In genomic region chr2:18474690-18475089, GRCh38 we compare ENCODE assay signal across 21 cellular contexts.
"Had no signal": no experiment of that assay in that cellular context is flagged by ENCODE, and none has a peak within 500 bp of the region (broad histone marks: within the 10 kb centered on the region; RNA-seq: fewer than 3 reads in every experiment).

No MANE protein-coding gene starts in this region.

- H3K9me3 ChIP-seq: pancreas, thoracic aorta, upper lobe of left lung had no signal

- H3K4me3 ChIP-seq: pancreas, thoracic aorta, upper lobe of left lung had no signal

- H3K27ac ChIP-seq: pancreas, thoracic aorta, upper lobe of left lung, VCaP had no signal

- H3K4me3 Mint-ChIP-seq: activated CD4-positive, alpha-beta T cell treated with anti-CD3 and anti-CD28 coated beads, Interleukin-2, amount 10 ng/mL, durations not matched to agents 24 days and 14 days; activated CD8-positive, alpha-beta memory T cell treated with anti-CD3 and anti-CD28 coated beads, Interleukin-2, amount 10 ng/mL, durations not matched to agents 7 days and 5 days; activated CD8-positive, alpha-beta T cell treated with anti-CD3 and anti-CD28 coated beads for 36 hours; activated naive CD8-positive, alpha-beta T cell treated with anti-CD3 and anti-CD28 coated beads, Interleukin-2, amount 50 U/mL, for 24 hours; activated T-helper 1 cell treated with anti-CD3 and anti-CD28 coated beads, Interleukin-12 subunit alpha, Interleukin-12 subunit beta, Interleukin-2, Interleukin-4 antibody, amounts not matched to agents 30 ng/mL and 10 ng/mL and 1 ng/mL, durations not matched to agents 14 hours and 24 hours and 36 hours; central memory CD8-positive, alpha-beta T cell; immature natural killer cell; natural killer cell treated with Interleukin-12 subunit alpha and Interleukin-12 subunit beta and Interleukin-15 and Interleukin-18, amount 100 ng/mL, for 72 hours; stimulated activated naive B cell treated with anti-CD40 and anti-IgM and Interleukin-4, amounts not matched to agents 10 μg/mL and 1 μg/mL and 100 μg/mL, for 72 hours had no signal

- H3K36me3 ChIP-seq: pancreas, thoracic aorta, upper lobe of left lung had no signal

- H3K36me3 Mint-ChIP-seq: activated CD8-positive, alpha-beta memory T cell treated with anti-CD3 and anti-CD28 coated beads, Interleukin-2, amount 10 ng/mL, durations not matched to agents 7 days and 5 days; immature natural killer cell; natural killer cell treated with Interleukin-12 subunit alpha and Interleukin-12 subunit beta and Interleukin-15 and Interleukin-18, amount 100 ng/mL, for 72 hours; stimulated activated naive B cell treated with anti-CD40 and anti-IgM and Interleukin-4, amounts not matched to agents 10 μg/mL and 1 μg/mL and 100 μg/mL, for 72 hours had no signal

- H3K27ac Mint-ChIP-seq: activated CD4-positive, alpha-beta T cell treated with anti-CD3 and anti-CD28 coated beads, Interleukin-2, amount 10 ng/mL, durations not matched to agents 24 days and 14 days; activated CD8-positive, alpha-beta memory T cell treated with anti-CD3 and anti-CD28 coated beads, Interleukin-2, amount 10 ng/mL, durations not matched to agents 7 days and 5 days; activated CD8-positive, alpha-beta T cell treated with anti-CD3 and anti-CD28 coated beads for 36 hours; activated naive CD8-positive, alpha-beta T cell treated with anti-CD3 and anti-CD28 coated beads, Interleukin-2, amount 50 U/mL, for 24 hours; activated T-helper 1 cell treated with anti-CD3 and anti-CD28 coated beads, Interleukin-12 subunit alpha, Interleukin-12 subunit beta, Interleukin-2, Interleukin-4 antibody, amounts not matched to agents 30 ng/mL and 10 ng/mL and 1 ng/mL, durations not matched to agents 14 hours and 24 hours and 36 hours; immature natural killer cell; natural killer cell treated with Interleukin-12 subunit alpha and Interleukin-12 subunit beta and Interleukin-15 and Interleukin-18, amount 100 ng/mL, for 72 hours; stimulated activated naive B cell treated with anti-CD40 and anti-IgM and Interleukin-4, amounts not matched to agents 10 μg/mL and 1 μg/mL and 100 μg/mL, for 72 hours had no signal

- H3K27me3 ChIP-seq: pancreas, upper lobe of left lung had no signal

- H3K9me3 Mint-ChIP-seq: activated CD4-positive, alpha-beta T cell treated with anti-CD3 and anti-CD28 coated beads, Interleukin-2, amount 10 ng/mL, durations not matched to agents 24 days and 14 days; activated CD8-positive, alpha-beta T cell treated with anti-CD3 and anti-CD28 coated beads for 36 hours; activated naive CD8-positive, alpha-beta T cell treated with anti-CD3 and anti-CD28 coated beads, Interleukin-2, amount 50 U/mL, for 24 hours; activated T-helper 1 cell treated with anti-CD3 and anti-CD28 coated beads, Interleukin-12 subunit alpha, Interleukin-12 subunit beta, Interleukin-2, Interleukin-4 antibody, amounts not matched to agents 30 ng/mL and 10 ng/mL and 1 ng/mL, durations not matched to agents 14 hours and 24 hours and 36 hours; central memory CD8-positive, alpha-beta T cell; natural killer cell treated with Interleukin-12 subunit alpha and Interleukin-12 subunit beta and Interleukin-15 and Interleukin-18, amount 100 ng/mL, for 72 hours; stimulated activated naive B cell treated with anti-CD40 and anti-IgM and Interleukin-4, amounts not matched to agents 10 μg/mL and 1 μg/mL and 100 μg/mL, for 72 hours had no signal

- DNase-seq: activated CD4-positive, alpha-beta T cell treated with anti-CD3 and anti-CD28 coated beads, Interleukin-2, amount 10 ng/mL, durations not matched to agents 24 days and 14 days; activated CD8-positive, alpha-beta memory T cell treated with anti-CD3 and anti-CD28 coated beads, Interleukin-2, amount 10 ng/mL, durations not matched to agents 7 days and 5 days; activated CD8-positive, alpha-beta T cell treated with anti-CD3 and anti-CD28 coated beads for 36 hours; activated gamma-delta T cell; activated naive CD4-positive, alpha-beta T cell treated with anti-CD3 and anti-CD28 coated beads, Interleukin-2, amount 50 U/mL, for 16 hours; activated naive CD8-positive, alpha-beta T cell treated with anti-CD3 and anti-CD28 coated beads, Interleukin-2, amount 50 U/mL, for 24 hours; activated T-cell treated with anti-CD3 and anti-CD28 coated beads for 4 hours; anterior cingulate cortex; effector memory CD4-positive, alpha-beta T cell; foreskin fibroblast; immature natural killer cell; pancreas; stimulated activated CD4-positive, alpha-beta T cell treated with anti-CD3 and anti-CD28 coated beads, Interleukin-2, amount 100 ng/mL, for 48 hours; stimulated activated CD8-positive, alpha-beta memory T cell treated with anti-CD3 and anti-CD28 coated beads, Interleukin-4, amount 100 ng/mL, for 48 hours; stimulated activated naive B cell treated with anti-CD40 and anti-IgM and Interleukin-4, amounts not matched to agents 10 μg/mL and 1 μg/mL and 100 μg/mL, for 72 hours; upper lobe of left lung had no signal

- H3K4me1 Mint-ChIP-seq: activated CD4-positive, alpha-beta T cell treated with anti-CD3 and anti-CD28 coated beads, Interleukin-2, amount 10 ng/mL, durations not matched to agents 24 days and 14 days; activated CD8-positive, alpha-beta memory T cell treated with anti-CD3 and anti-CD28 coated beads, Interleukin-2, amount 10 ng/mL, durations not matched to agents 7 days and 5 days; activated naive CD8-positive, alpha-beta T cell treated with anti-CD3 and anti-CD28 coated beads, Interleukin-2, amount 50 U/mL, for 24 hours; central memory CD8-positive, alpha-beta T cell; immature natural killer cell; stimulated activated naive B cell treated with anti-CD40 and anti-IgM and Interleukin-4, amounts not matched to agents 10 μg/mL and 1 μg/mL and 100 μg/mL, for 72 hours had no signal

- H3K4me1 ChIP-seq: pancreas had no signal
